ENCODE assay signal across 10 cellular contexts in genomic region chr18:2883137-2883671, GRCh38. TPM values are rescaled to one million over a fixed set of nuclear protein-coding genes. Genes with fewer than 3 reads are reported as not detected.
DNase-seq lines count a peak whose midpoint lies in the region; ATAC-seq and TF ChIP-seq lines count a peak whose summit lies in the region.
"Had no signal": no experiment of that assay in that cellular context is flagged by ENCODE, and none has a peak within 500 bp of the region (broad histone marks: within the 10 kb centered on the region; RNA-seq: fewer than 3 reads in every experiment).

No MANE protein-coding gene starts in this region.

- H3K36me3 Mint-ChIP-seq in type B pancreatic cell, result peaks cover 7% of the 10 kb centered on the region

- WGBS in GM23248 (ENCODE audit: low coverage in 1 of 2, low lambda C conversion rate in 2 of 2, missing lambda C conversion rate in 2 of 2), 2 experiments, result 25 to 39% methylated on average over 8 of the region's 8 CpGs

- H3K27ac ChIP-seq in BLaER1 treated with 17β-estradiol and CSF1 and Interleukin-3, amounts not matched to agents 10 nM and 100 nM, result peak overlapping the region in 10 of 11 experiments; percentile 6 to 69 (median 58); a peak in 17 of 22 replicates
- H3K27ac ChIP-seq in GM23248 (no peak overlapping the region), left lung (peak overlapping the region in 1 of 2 donors; percentile 38)
- H3K27ac ChIP-seq: C4-2B had no signal

- H3K9me2 ChIP-seq in GM23248 (ENCODE audit: insufficient read depth), result no peaks in the 10 kb centered on the region

- ATAC-seq in left lung (peak; percentile 21), GM19324 (IDR thresholded peaks at IDR 0.05; ENCODE audit: low FRiP score, unreplicated experiment) (no peak)

- peaks cover 0 to 25% (median 16%) of the 10 kb centered on the region in 11 experiments; a peak in 17 of 22 replicates for H3K9me3 ChIP-seq in BLaER1 treated with 17β-estradiol and CSF1 and Interleukin-3, amounts not matched to agents 10 nM and 100 nM (replicated peaks in 1 of 11)
- H3K9me3 ChIP-seq in GM23248 (ENCODE audit: low read depth), result no peaks in the 10 kb centered on the region
- H3K9me3 ChIP-seq in left lung, result no peaks in the 10 kb centered on the region

- peak overlapping the region; percentile 73 for H2AFZ ChIP-seq in GM23248

- peaks cover 7% of the 10 kb centered on the region for H3K27me3 Mint-ChIP-seq in type B pancreatic cell

- H3K36me3 ChIP-seq in BLaER1 treated with 17β-estradiol and CSF1 and Interleukin-3, amounts not matched to agents 10 nM and 100 nM, result peaks cover 0 to 71% (median 0%) of the 10 kb centered on the region in 11 experiments; a peak in 8 of 22 replicates
- no peaks in the 10 kb centered on the region for H3K36me3 ChIP-seq in GM23248 (ENCODE audit: low read depth)
- H3K36me3 ChIP-seq in left lung, result peaks cover 0 to 3% of the 10 kb centered on the region in 2 donors

- H3K4me3 ChIP-seq in BLaER1 treated with 17β-estradiol and CSF1 and Interleukin-3, amounts not matched to agents 10 nM and 100 nM, result no peak overlapping the region
- H3K4me3 ChIP-seq in GM23248 (no peak overlapping the region), left lung (no peak overlapping the region)

- peak overlapping the region; percentile 13 to 59 (median 42); a peak in 13 of 22 replicates for H3K9ac ChIP-seq in BLaER1 treated with 17β-estradiol and CSF1 and Interleukin-3, amounts not matched to agents 10 nM and 100 nM
- H3K9ac ChIP-seq in GM23248, result no peak overlapping the region

- peaks cover 12% of the 10 kb centered on the region for H3K4me1 Mint-ChIP-seq in type B pancreatic cell (ENCODE audit: unreplicated experiment)

- intact Hi-C loops in left lung (cut with DNase I), result no loop called here

- H3F3A ChIP-seq in GM23248 (ENCODE audit: insufficient read depth), result peaks cover 24% of the 10 kb centered on the region

- no peaks in the 10 kb centered on the region for H3K79me2 ChIP-seq in GM23248 (ENCODE audit: insufficient read depth)

- H3K4me1 ChIP-seq in BLaER1 treated with 17β-estradiol and CSF1 and Interleukin-3, amounts not matched to agents 10 nM and 100 nM, result peaks cover 54 to 89% (median 74%) of the 10 kb centered on the region in 10 experiments
- peaks cover 27% of the 10 kb centered on the region for H3K4me1 ChIP-seq in GM23248 (ENCODE audit: insufficient read depth)
- H3K4me1 ChIP-seq in left lung, result peaks cover 0 to 26% of the 10 kb centered on the region in 2 donors

- peaks cover 0 to 9% (median 0%) of the 10 kb centered on the region in 11 experiments; a peak in 2 of 22 replicates for H3K27me3 ChIP-seq in BLaER1 treated with 17β-estradiol and CSF1 and Interleukin-3, amounts not matched to agents 10 nM and 100 nM
- H3K27me3 ChIP-seq in GM23248 (replicated peaks; ENCODE audit: insufficient read depth) (no peaks in the 10 kb centered on the region), left lung (no peaks in the 10 kb centered on the region)

- TF ChIP-seq CTCF in left lung (IDR thresholded peaks at IDR 0.05) (no peak), type B pancreatic cell (conservative IDR thresholded peaks at IDR 0.05) (no peak)

- H3K27ac Mint-ChIP-seq in type B pancreatic cell, result no peak overlapping the region
- H3K27ac Mint-ChIP-seq: activated B cell treated with CpG ODN at 0.5 μM for 24 hours had no signal

- in situ Hi-C loops in GM23248 (cut with MboI), result no loop called here

- H3K9me3 Mint-ChIP-seq in type B pancreatic cell, result peaks cover 11% of the 10 kb centered on the region

- peak overlapping the region; percentile 84 to 98 (median 91) for H3K4me2 ChIP-seq in BLaER1 treated with 17β-estradiol and CSF1 and Interleukin-3, amounts not matched to agents 10 nM and 100 nM
- no peak overlapping the region for H3K4me2 ChIP-seq in GM23248 (ENCODE audit: unreplicated experiment)

- DNase-seq in GM23248 (peak; percentile 38), left lung (peak in 1 of 2 donors; percentile 79), NCI-H1417 treated with DMSO at 0.1 percent for 48 hours (lab: John Stamatoyannopoulos, UW) (no peak), GM19240 (ENCODE audit: insufficient read length, low spot score) (no peak), type B pancreatic cell (ENCODE audit: extremely low spot score, unreplicated experiment) (no peak)
- peak; percentile 68 for DNase-seq in activated CD4-positive, alpha-beta T cell treated with anti-CD3 and anti-CD28 coated beads for 48 hours
- DNase-seq: activated B cell treated with CpG ODN at 0.5 μM for 24 hours had no signal

- no peak overlapping the region for H3K4me3 Mint-ChIP-seq in type B pancreatic cell
- H3K4me3 Mint-ChIP-seq: activated B cell treated with CpG ODN at 0.5 μM for 24 hours had no signal

- H4K20me1 ChIP-seq in BLaER1 treated with 17β-estradiol and CSF1 and Interleukin-3, amounts not matched to agents 10 nM and 100 nM, result peaks cover 0 to 100% (median 0%) of the 10 kb centered on the region in 11 experiments; a peak in 6 of 22 replicates
- no peaks in the 10 kb centered on the region for H4K20me1 ChIP-seq in GM23248 (ENCODE audit: insufficient read depth)

RNA-seq across cellular contexts. Expression of gene EMILIN2, which starts 36.4 kb away (rescaled TPM):
- 23.9 and 30.2 TPM in 2 replicates for total RNA-seq in GM23248 (2014; rRNA removed; shearing (Covaris generic))
- 6.5 and 9.0 TPM in 2 replicates for polyA plus RNA-seq in GM23248 (2016; fragmentation: Nextera tagmentation; extraction: Ambion mirVana)
- total RNA-seq in left lung (10 to 100 TPM; 28.2 to 56.2 TPM), type B pancreatic cell (ENCODE audit: low replicate concordance) (3.6 and 9.4 TPM in 2 replicates)

Comparison
In these comparisons a context has a peak if more than half of its experiments do, and no peak if none do; other contexts are left out.
1. DNase-seq: peak in GM23248 (single experiment) and activated CD4-positive, alpha-beta T cell treated with anti-CD3 and anti-CD28 coated beads for 48 hours (single experiment); none in NCI-H1417 treated with DMSO at 0.1 percent for 48 hours (single experiment), GM19240 (single experiment) and type B pancreatic cell (single experiment).